ENCODE assay signal across 10 cellular contexts in genomic region chr1:39268112-39268581, GRCh38.
DNase-seq lines count a peak whose midpoint lies in the region; ATAC-seq, FAIRE-seq and TF ChIP-seq lines count a peak whose summit lies in the region.
"Had no signal": no experiment of that assay in that cellular context is flagged by ENCODE, and none has a peak within 500 bp of the region (broad histone marks: within the 10 kb centered on the region; RNA-seq: fewer than 3 reads in every experiment).

No MANE protein-coding gene starts in this region.

- peak; percentile 41 for FAIRE-seq in pancreas (lab: Jason Lieb, UNC)
- FAIRE-seq: colon, G401.6 had no signal

- H3K27ac Mint-ChIP-seq in activated CD4-positive, alpha-beta T cell treated with anti-CD3 and anti-CD28 coated beads, Interleukin-2, amount 10 ng/mL, durations not matched to agents 24 days and 14 days: peak overlapping the region; percentile 87

- ATAC-seq in pancreas (peak in 3 of 4 donors; percentile 43 to 67 (median 61)), HG03175 (IDR thresholded peaks at IDR 0.05; ENCODE audit: unreplicated experiment) (no peak)

- intact Hi-C loops in activated CD4-positive, alpha-beta T cell treated with anti-CD3 and anti-CD28 coated beads, Interleukin-2, amount 10 ng/mL, durations not matched to agents 24 days and 14 days (cut with micrococcal nuclease): no loop called here
- intact Hi-C loops in pancreas (cut with DNase I): no loop called here

- peaks cover 55% of the 10 kb centered on the region for H3K4me1 Mint-ChIP-seq in activated CD4-positive, alpha-beta T cell treated with anti-CD3 and anti-CD28 coated beads, Interleukin-2, amount 10 ng/mL, durations not matched to agents 24 days and 14 days

- no peak for TF ChIP-seq CTCF in cardiac muscle cell (IDR thresholded peaks at IDR 0.05; ENCODE audit: low read depth, low read length)
- TF ChIP-seq CTCF in pancreas (IDR thresholded peaks at IDR 0.05): no peak

- DNase-seq in activated CD4-positive, alpha-beta T cell treated with anti-CD3 and anti-CD28 coated beads, Interleukin-2, amount 10 ng/mL, durations not matched to agents 24 days and 14 days: peak; percentile 72
- no peak for DNase-seq in activated CD4-positive, alpha-beta T cell treated with anti-CD3 and anti-CD28 coated beads, Interleukin-2, amount 50 U/mL, for 4 hours
- DNase-seq in NCI-H187 (lab: John Stamatoyannopoulos, UW) (peak; percentile 31 to 75), amniotic epithelial cell (ENCODE audit: low read depth) (peak; percentile 81), cardiac muscle cell (ENCODE audit: low read depth in 1 of 2, low spot score in 1 of 2) (peak; percentile 42 to 90), pancreas (peak in 2 of 6 donors; percentile 9 to 17), HPDE6-E6E7 (ENCODE audit: extremely low spot score) (no peak)

- WGBS in pancreas, 2 donors: 42 to 45% methylated on average over 8 of the region's 8 CpGs

- peaks cover 18% of the 10 kb centered on the region for H3K36me3 Mint-ChIP-seq in activated CD4-positive, alpha-beta T cell treated with anti-CD3 and anti-CD28 coated beads, Interleukin-2, amount 10 ng/mL, durations not matched to agents 24 days and 14 days (ENCODE audit: low read depth)

- H3K9me3 ChIP-seq in cardiac muscle cell (ENCODE audit: low read depth): no peaks in the 10 kb centered on the region
- H3K9me3 ChIP-seq in pancreas: no peaks in the 10 kb centered on the region

- no peaks in the 10 kb centered on the region for H3K9me3 Mint-ChIP-seq in activated CD4-positive, alpha-beta T cell treated with anti-CD3 and anti-CD28 coated beads, Interleukin-2, amount 10 ng/mL, durations not matched to agents 24 days and 14 days

- H3K4me3 Mint-ChIP-seq in activated CD4-positive, alpha-beta T cell treated with anti-CD3 and anti-CD28 coated beads, Interleukin-2, amount 10 ng/mL, durations not matched to agents 24 days and 14 days: peak overlapping the region; percentile 70

- H3K4me1 ChIP-seq in cardiac muscle cell (ENCODE audit: low read depth): peaks cover 30% of the 10 kb centered on the region
- peaks cover 22 to 50% (median 24%) of the 10 kb centered on the region in 3 donors for H3K4me1 ChIP-seq in pancreas

- H3K27ac ChIP-seq in cardiac muscle cell: peak overlapping the region; percentile 29
- peak overlapping the region in 3 of 4 donors; percentile 19 to 64 (median 35) for H3K27ac ChIP-seq in pancreas

- no peaks in the 10 kb centered on the region for H3K27me3 Mint-ChIP-seq in activated CD4-positive, alpha-beta T cell treated with anti-CD3 and anti-CD28 coated beads, Interleukin-2, amount 10 ng/mL, durations not matched to agents 24 days and 14 days

- H3K27me3 ChIP-seq in cardiac muscle cell (no peaks in the 10 kb centered on the region), pancreas (no peaks in the 10 kb centered on the region)

- no peak overlapping the region for H3K4me3 ChIP-seq in cardiac muscle cell
- peak overlapping the region in 1 of 4 donors; percentile 15 for H3K4me3 ChIP-seq in pancreas

- H3K36me3 ChIP-seq in cardiac muscle cell (no peaks in the 10 kb centered on the region), pancreas (no peaks in the 10 kb centered on the region)

Comparison
In these comparisons a context has a peak if more than half of its experiments do, and no peak if none do; other contexts are left out.
1. DNase-seq: peak in activated CD4-positive, alpha-beta T cell treated with anti-CD3 and anti-CD28 coated beads, Interleukin-2, amount 10 ng/mL, durations not matched to agents 24 days and 14 days (single experiment), NCI-H187 (2 of 2), amniotic epithelial cell (single experiment) and cardiac muscle cell (2 of 2); none in activated CD4-positive, alpha-beta T cell treated with anti-CD3 and anti-CD28 coated beads, Interleukin-2, amount 50 U/mL, for 4 hours (0 of 2) and HPDE6-E6E7 (single experiment).